ENCODE assay signal across 33 cellular contexts in genomic region chr12:43305065-43305464, GRCh38.
"Had no signal": no experiment of that assay in that cellular context is flagged by ENCODE, and none has a peak within 500 bp of the region (broad histone marks: within the 10 kb centered on the region; RNA-seq: fewer than 3 reads in every experiment).

No MANE protein-coding gene starts in this region.

- H3K4me1 Mint-ChIP-seq: activated CD4-positive, alpha-beta memory T cell treated with anti-CD3 and anti-CD28 coated beads, Interleukin-2, amount 10 ng/mL, durations not matched to agents 7 days and 5 days; activated CD4-positive, alpha-beta T cell treated with anti-CD3 and anti-CD28 coated beads, Interleukin-2, amount 10 ng/mL, durations not matched to agents 7 days and 5 days; activated naive CD8-positive, alpha-beta T cell treated with anti-CD3 and anti-CD28 coated beads for 36 hours; activated naive CD8-positive, alpha-beta T cell treated with anti-CD3 and anti-CD28 coated beads, Interleukin-2, amount 50 U/mL, for 24 hours; endodermal cell; WTC11 had no signal

- H3K4me1 ChIP-seq: adrenal gland, body of pancreas, esophagus muscularis mucosa had no signal

- H3K27me3 Mint-ChIP-seq: activated CD4-positive, alpha-beta memory T cell treated with anti-CD3 and anti-CD28 coated beads, Interleukin-2, amount 10 ng/mL, durations not matched to agents 7 days and 5 days; activated CD4-positive, alpha-beta T cell treated with anti-CD3 and anti-CD28 coated beads, Interleukin-2, amount 10 ng/mL, durations not matched to agents 7 days and 5 days; activated naive CD8-positive, alpha-beta T cell treated with anti-CD3 and anti-CD28 coated beads for 36 hours; activated naive CD8-positive, alpha-beta T cell treated with anti-CD3 and anti-CD28 coated beads, Interleukin-2, amount 50 U/mL, for 24 hours; activated T-cell treated with anti-CD3 and anti-CD28 coated beads, Interleukin-2, amount 50 U/mL, for 24 hours; dendritic cell treated with granulocyte-macrophage colony-stimulating factor and Interleukin-4, amounts not matched to agents 40 ng/mL and 50 ng/mL, for 4 days had no signal

- H3K27ac Mint-ChIP-seq: activated CD4-positive, alpha-beta memory T cell treated with anti-CD3 and anti-CD28 coated beads, Interleukin-2, amount 10 ng/mL, durations not matched to agents 7 days and 5 days; activated CD4-positive, alpha-beta T cell treated with anti-CD3 and anti-CD28 coated beads, Interleukin-2, amount 10 ng/mL, durations not matched to agents 7 days and 5 days; activated naive CD8-positive, alpha-beta T cell treated with anti-CD3 and anti-CD28 coated beads for 36 hours; activated naive CD8-positive, alpha-beta T cell treated with anti-CD3 and anti-CD28 coated beads, Interleukin-2, amount 50 U/mL, for 24 hours; activated T-cell treated with anti-CD3 and anti-CD28 coated beads, Interleukin-2, amount 50 U/mL, for 24 hours; activated T-cell treated with anti-CD3 and anti-CD28 coated beads, Interleukin-2, amount 50 U/mL, for 72 hours; dendritic cell treated with granulocyte-macrophage colony-stimulating factor and Interleukin-4, amounts not matched to agents 40 ng/mL and 50 ng/mL, for 4 days; endodermal cell; WTC11 had no signal

- H3K27ac ChIP-seq: adrenal gland, body of pancreas, cardiac muscle cell, coronary artery, dorsolateral prefrontal cortex, esophagus muscularis mucosa, VCaP had no signal

- DNase-seq: activated CD4-positive, alpha-beta memory T cell treated with anti-CD3 and anti-CD28 coated beads, Interleukin-2, amount 10 ng/mL, durations not matched to agents 7 days and 5 days; activated CD4-positive, alpha-beta T cell treated with anti-CD3 and anti-CD28 coated beads for 1 hour; activated CD4-positive, alpha-beta T cell treated with anti-CD3 and anti-CD28 coated beads for 4 hours; activated CD4-positive, alpha-beta T cell treated with anti-CD3 and anti-CD28 coated beads, Interleukin-2, amount 10 ng/mL, durations not matched to agents 7 days and 5 days; activated CD4-positive, alpha-beta T cell treated with anti-CD3 and anti-CD28 coated beads, Interleukin-2, amount 50 U/mL, for 4 hours; activated CD8-positive, alpha-beta memory T cell treated with anti-CD3 and anti-CD28 coated beads, Interleukin-2, amount 50 U/mL, for 48 hours; activated gamma-delta T cell; activated naive CD4-positive, alpha-beta T cell; activated naive CD4-positive, alpha-beta T cell treated with anti-CD3 and anti-CD28 coated beads, Interleukin-2, amount 50 U/mL, for 16 hours; activated naive CD8-positive, alpha-beta T cell treated with anti-CD3 and anti-CD28 coated beads for 36 hours; activated naive CD8-positive, alpha-beta T cell treated with anti-CD3 and anti-CD28 coated beads, Interleukin-2, amount 50 U/mL, for 24 hours; activated T-cell treated with anti-CD3 and anti-CD28 coated beads for 4 hours; activated T-cell treated with anti-CD3 and anti-CD28 coated beads, Interleukin-2, amount 50 U/mL, for 24 hours; activated T-cell treated with anti-CD3 and anti-CD28 coated beads, Interleukin-2, amount 50 U/mL, for 72 hours; adrenal gland; amygdala; aorta; body of pancreas; central memory CD4-positive, alpha-beta T cell; dorsolateral prefrontal cortex; effector memory CD4-positive, alpha-beta T cell; endodermal cell; erythroblast; foreskin keratinocyte; head of caudate nucleus; T-helper 2 cell had no signal

- H3K4me3 ChIP-seq: adrenal gland, body of pancreas, cardiac muscle cell, coronary artery, dorsolateral prefrontal cortex, esophagus muscularis mucosa had no signal

- H3K9me3 ChIP-seq: adrenal gland, body of pancreas, esophagus muscularis mucosa had no signal

- H3K27me3 ChIP-seq: adrenal gland, body of pancreas, cardiac muscle cell, dorsolateral prefrontal cortex, esophagus muscularis mucosa, foreskin keratinocyte had no signal

- H3K36me3 ChIP-seq: adrenal gland, cardiac muscle cell, esophagus muscularis mucosa had no signal

- H3K9me3 Mint-ChIP-seq: activated CD4-positive, alpha-beta T cell treated with anti-CD3 and anti-CD28 coated beads, Interleukin-2, amount 10 ng/mL, durations not matched to agents 7 days and 5 days; activated T-cell treated with anti-CD3 and anti-CD28 coated beads, Interleukin-2, amount 50 U/mL, for 72 hours had no signal

- ATAC-seq: activated naive CD8-positive, alpha-beta T cell treated with anti-CD3 and anti-CD28 coated beads, Interleukin-2, amount 50 U/mL, for 24 hours; activated T-cell treated with anti-CD3 and anti-CD28 coated beads, Interleukin-2, amount 50 U/mL, for 72 hours; body of pancreas; WTC11 had no signal

- FAIRE-seq: TTC549 had no signal

- H3K4me3 Mint-ChIP-seq: activated CD4-positive, alpha-beta memory T cell treated with anti-CD3 and anti-CD28 coated beads, Interleukin-2, amount 10 ng/mL, durations not matched to agents 7 days and 5 days; activated CD4-positive, alpha-beta T cell treated with anti-CD3 and anti-CD28 coated beads, Interleukin-2, amount 10 ng/mL, durations not matched to agents 7 days and 5 days; activated naive CD8-positive, alpha-beta T cell treated with anti-CD3 and anti-CD28 coated beads for 36 hours; activated naive CD8-positive, alpha-beta T cell treated with anti-CD3 and anti-CD28 coated beads, Interleukin-2, amount 50 U/mL, for 24 hours; activated T-cell treated with anti-CD3 and anti-CD28 coated beads, Interleukin-2, amount 50 U/mL, for 24 hours; activated T-cell treated with anti-CD3 and anti-CD28 coated beads, Interleukin-2, amount 50 U/mL, for 72 hours; dendritic cell treated with granulocyte-macrophage colony-stimulating factor and Interleukin-4, amounts not matched to agents 40 ng/mL and 50 ng/mL, for 4 days; endodermal cell; WTC11 had no signal
